9 cellular contexts compared by ENCODE assay signal in the genomic region with DNA sequence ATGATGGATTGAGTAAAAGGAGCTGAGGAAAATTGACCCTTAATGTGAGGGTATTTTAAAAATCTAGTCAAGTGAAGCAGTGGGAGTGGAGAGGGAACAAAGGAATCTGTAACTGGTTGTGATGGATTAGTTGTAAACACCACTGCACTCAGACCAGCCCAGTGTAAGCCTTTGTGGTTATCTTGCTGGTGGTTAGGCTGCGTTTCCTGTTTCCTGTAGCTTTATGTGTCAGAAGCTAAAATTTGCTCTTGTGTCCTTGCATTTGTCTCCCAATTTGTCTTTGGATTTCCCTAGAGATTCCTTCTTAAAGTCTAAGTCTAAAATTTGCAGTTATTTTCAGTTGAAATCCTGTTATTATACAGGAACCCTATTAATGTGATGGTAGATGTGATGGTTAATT. TPM values are rescaled to one million over a fixed set of nuclear protein-coding genes. Genes with fewer than 3 reads are reported as not detected.
DNase-seq lines count a peak whose midpoint lies in the region; ATAC-seq and TF ChIP-seq lines count a peak whose summit lies in the region.
"Had no signal": no experiment of that assay in that cellular context is flagged by ENCODE, and none has a peak within 500 bp of the region (broad histone marks: within the 10 kb centered on the region; RNA-seq: fewer than 3 reads in every experiment).

No MANE protein-coding gene starts in this region.

- ATAC-seq in HG03139 (IDR thresholded peaks at IDR 0.05; ENCODE audit: unreplicated experiment) = peak; percentile 91
- ATAC-seq in stimulated activated naive CD8-positive, alpha-beta T cell treated with anti-CD3 and anti-CD28 coated beads, Interleukin-15, amount 100 ng/mL, for 72 hours = peak; percentile 89

- H3K4me3 ChIP-seq in mammary epithelial cell (replicated peaks in 1 of 3; ENCODE audit: insufficient read depth in 1 of 3, low read depth in 2 of 3, low read length in 3 of 3) (no peak overlapping the region), breast epithelium (no peak overlapping the region)
- H3K4me3 ChIP-seq: lung had no signal

- H3K27ac ChIP-seq in mammary epithelial cell (ENCODE audit: insufficient read depth, low read depth, low read length) (no peak overlapping the region), breast epithelium (no peak overlapping the region)

- DNase-seq in mammary epithelial cell (peak; percentile 24), breast epithelium (ENCODE audit: low spot score in 2 of 2) (no peak), retina (no peak), C1 segment of cervical spinal cord (lab: John Stamatoyannopoulos, UW) (no peak), amniotic stem cell (lab: John Stamatoyannopoulos, UW) (no peak)
- DNase-seq in stimulated activated naive CD8-positive, alpha-beta T cell treated with anti-CD3 and anti-CD28 coated beads, Interleukin-15, amount 100 ng/mL, for 72 hours = peak in 1 of 2 donors; percentile 29

- WGBS in mammary epithelial cell (ENCODE audit: low coverage, missing lambda C conversion rate) = 0% methylated on average over 1 of the region's 1 CpG

- in situ Hi-C loops in mammary epithelial cell (cut with MboI; ENCODE audit: low sequenced_read_pairs in 2 of 2) = no loop called here

- H3K27me3 Mint-ChIP-seq in activated naive CD8-positive, alpha-beta T cell = no peaks in the 10 kb centered on the region
- no peaks in the 10 kb centered on the region for H3K27me3 Mint-ChIP-seq in stimulated activated naive CD8-positive, alpha-beta T cell treated with anti-CD3 and anti-CD28 coated beads, Interleukin-15, amount 100 ng/mL, for 72 hours

- CTCF ChIA-PET in mammary epithelial cell (lab: Charles Lee; ENCODE audit: low non-redundant PET) = no interaction called here

- H3K9ac ChIP-seq in mammary epithelial cell (ENCODE audit: insufficient read depth, low read length) = no peak overlapping the region

- H3K4me1 Mint-ChIP-seq in activated naive CD8-positive, alpha-beta T cell (ENCODE audit: low read depth) = peaks cover 41% of the 10 kb centered on the region
- peaks cover 15% of the 10 kb centered on the region for H3K4me1 Mint-ChIP-seq in stimulated activated naive CD8-positive, alpha-beta T cell treated with anti-CD3 and anti-CD28 coated beads, Interleukin-15, amount 100 ng/mL, for 72 hours

- H3K4me1 ChIP-seq in mammary epithelial cell (ENCODE audit: insufficient read depth, low read length) (peaks cover 4% of the 10 kb centered on the region), breast epithelium (no peaks in the 10 kb centered on the region)

- no peaks in the 10 kb centered on the region for H3K79me2 ChIP-seq in mammary epithelial cell (ENCODE audit: insufficient read depth, low read length)

- intact Hi-C loops in mammary epithelial cell (cut with micrococcal nuclease) (no loop called here), breast epithelium (cut with DNase I; ENCODE audit: low total_unique reads) (no loop called here)

- H3K9me3 ChIP-seq in mammary epithelial cell (replicated peaks; ENCODE audit: insufficient read depth, low read length) (no peaks in the 10 kb centered on the region), breast epithelium (peaks cover 0 to 13% of the 10 kb centered on the region in 2 donors)

- H3K27me3 ChIP-seq in mammary epithelial cell (ENCODE audit: insufficient read depth, low read length) = peaks cover 10% of the 10 kb centered on the region
- no peaks in the 10 kb centered on the region for H3K27me3 ChIP-seq in breast epithelium

- H4K20me1 ChIP-seq in mammary epithelial cell (ENCODE audit: insufficient read depth, low read length) = no peaks in the 10 kb centered on the region

- H3K27ac Mint-ChIP-seq in activated naive CD8-positive, alpha-beta T cell = no peak overlapping the region
- no peak overlapping the region for H3K27ac Mint-ChIP-seq in stimulated activated naive CD8-positive, alpha-beta T cell treated with anti-CD3 and anti-CD28 coated beads, Interleukin-15, amount 100 ng/mL, for 72 hours

- TF ChIP-seq CTCF in mammary epithelial cell (conservative IDR thresholded peaks at IDR 0.05 in 1 of 2, IDR thresholded peaks at IDR 0.05 in 1 of 2; ENCODE audit: extremely low read depth in 1 of 2, insufficient read depth in 1 of 2, low read depth in 1 of 2, low read length in 2 of 2) (no peak), breast epithelium (IDR thresholded peaks at IDR 0.05) (no peak)

- no peak for TF ChIP-seq POLR2A in breast epithelium (IDR thresholded peaks at IDR 0.05)

- no peaks in the 10 kb centered on the region for H3K36me3 ChIP-seq in mammary epithelial cell (ENCODE audit: insufficient read depth, low read length)
- H3K36me3 ChIP-seq in breast epithelium = no peaks in the 10 kb centered on the region

- dilution Hi-C loops in mammary epithelial cell (cut with HindIII; ENCODE audit: low sequenced_read_pairs) = no loop called here

- H3K36me3 Mint-ChIP-seq in activated naive CD8-positive, alpha-beta T cell = no peaks in the 10 kb centered on the region

- no peaks in the 10 kb centered on the region for H3K9me3 Mint-ChIP-seq in activated naive CD8-positive, alpha-beta T cell (ENCODE audit: low read depth)
- H3K9me3 Mint-ChIP-seq in stimulated activated naive CD8-positive, alpha-beta T cell treated with anti-CD3 and anti-CD28 coated beads, Interleukin-15, amount 100 ng/mL, for 72 hours = peaks cover 0 to 10% of the 10 kb centered on the region in 2 donors

- no TSS peak for BruUV-seq in mammary epithelial cell (replicated peaks; lab: Mats Ljungman, UMichigan)

- H3K4me2 ChIP-seq in mammary epithelial cell (ENCODE audit: insufficient read depth, low read depth, low read length) = no peak overlapping the region

- H3K4me3 Mint-ChIP-seq in activated naive CD8-positive, alpha-beta T cell = peak overlapping the region; percentile 58
- H3K4me3 Mint-ChIP-seq in stimulated activated naive CD8-positive, alpha-beta T cell treated with anti-CD3 and anti-CD28 coated beads, Interleukin-15, amount 100 ng/mL, for 72 hours = peak overlapping the region in 1 of 2 donors; percentile 38

- H2AFZ ChIP-seq in mammary epithelial cell (ENCODE audit: low read depth, low read length) = no peak overlapping the region

RNA-seq across cellular contexts. Expression of a gene that starts 6.3 kb away (rescaled TPM):
- not detected for total RNA-seq in mammary epithelial cell
- not detected for polyA plus RNA-seq in mammary epithelial cell
- polyA minus RNA-seq in mammary epithelial cell = not detected
- total RNA-seq in breast epithelium = not detected
- total RNA-seq: lung had no signal
- polyA plus RNA-seq: lung had no signal

RNA-seq across cellular contexts. Expression of a gene that starts 18.5 kb away (rescaled TPM):
- total RNA-seq in mammary epithelial cell (not detected), breast epithelium (not detected)
- not detected for polyA plus RNA-seq in mammary epithelial cell
- polyA minus RNA-seq in mammary epithelial cell = not detected
- total RNA-seq: lung had no signal
- polyA plus RNA-seq: lung had no signal

RNA-seq across cellular contexts. Expression of a gene that starts 27.2 kb away (rescaled TPM):
- total RNA-seq in mammary epithelial cell (not detected), breast epithelium (not detected)
- not detected for polyA plus RNA-seq in mammary epithelial cell
- polyA minus RNA-seq in mammary epithelial cell = not detected
- total RNA-seq: lung had no signal
- polyA plus RNA-seq: lung had no signal

RNA-seq across cellular contexts. Expression of a gene that starts 41.8 kb away (rescaled TPM):
- not detected for total RNA-seq in mammary epithelial cell
- polyA plus RNA-seq in mammary epithelial cell = not detected
- not detected for polyA minus RNA-seq in mammary epithelial cell
- total RNA-seq in breast epithelium = not detected
- total RNA-seq: lung had no signal
- polyA plus RNA-seq: lung had no signal

RNA-seq across cellular contexts. Expression of a gene that starts 46.8 kb away (rescaled TPM):
- not detected for total RNA-seq in mammary epithelial cell
- not detected for polyA plus RNA-seq in mammary epithelial cell
- not detected for polyA minus RNA-seq in mammary epithelial cell
- total RNA-seq in breast epithelium = not detected
- total RNA-seq: lung had no signal
- polyA plus RNA-seq: lung had no signal
